Comparison of ENCODE assay signal across 1 cellular context in genomic region chr3:98817546-98817945, GRCh38.
TF ChIP-seq lines count a peak whose summit lies in the region.

No MANE protein-coding gene starts in this region.

TF ChIP-seq in HEK293, 187 proteins besides CTCF, POLR2A, EP300 and RAD21 (continued from another document):
- no peak for TF ChIP-seq HIC1 (tag by site-specific recombination; IDR thresholded peaks at IDR 0.05)
- TF ChIP-seq ZNF677 (tag by site-specific recombination; IDR thresholded peaks at IDR 0.05), result no peak
- TF ChIP-seq OVOL3 (tag by site-specific recombination; IDR thresholded peaks at IDR 0.05), result no peak
- no peak for TF ChIP-seq HOXD13 (CRISPR knock-in tag; IDR thresholded peaks at IDR 0.05; ENCODE audit: borderline replicate concordance)
- no peak for TF ChIP-seq PRDM1 (tag by site-specific recombination; IDR thresholded peaks at IDR 0.05)
- peak; percentile 61 for TF ChIP-seq ZNF654 (tag by site-specific recombination; IDR thresholded peaks at IDR 0.05; ENCODE audit: low read depth)
